Comparison of ENCODE assay signal across 10 cellular contexts in genomic region chr1:154968731-154969130, GRCh38. TPM values are rescaled to one million over a fixed set of nuclear protein-coding genes. Genes with fewer than 3 reads are reported as not detected.
DNase-seq lines count a peak whose midpoint lies in the region; ATAC-seq and TF ChIP-seq lines count a peak whose summit lies in the region.
"Had no signal": no experiment of that assay in that cellular context is flagged by ENCODE, and none has a peak within 500 bp of the region (broad histone marks: within the 10 kb centered on the region; RNA-seq: fewer than 3 reads in every experiment).

No MANE protein-coding gene starts in this region.

- no peak overlapping the region for H3K4me3 ChIP-seq in CD8-positive, alpha-beta T cell (ENCODE audit: low read depth, low read length)
- H3K4me3 ChIP-seq in esophagus (ENCODE audit: low read depth in 1 of 2, low read length in 2 of 2) (no peak overlapping the region), prostate gland (no peak overlapping the region), WERI-Rb-1 (ENCODE audit: low read depth, low read length) (no peak overlapping the region)
- H3K4me3 ChIP-seq: GM12878 had no signal

- TF ChIP-seq CTCF in CD8-positive, alpha-beta T cell (IDR thresholded peaks at IDR 0.05) = no peak
- TF ChIP-seq CTCF in prostate gland (IDR thresholded peaks at IDR 0.05) (no peak), WERI-Rb-1 (IDR thresholded peaks at IDR 0.05; ENCODE audit: low read depth, low read length) (no peak)

- H3K36me3 ChIP-seq in CD8-positive, alpha-beta T cell (ENCODE audit: insufficient read depth, low read length) = peaks cover 48% of the 10 kb centered on the region
- H3K36me3 ChIP-seq in esophagus (ENCODE audit: control insufficient read depth in 2 of 2, insufficient read depth in 2 of 2, low read length in 1 of 2) (peaks cover 20 to 30% of the 10 kb centered on the region in 2 donors), prostate gland (peaks cover 0 to 14% of the 10 kb centered on the region in 2 donors), WERI-Rb-1 (peaks cover 45% of the 10 kb centered on the region)

- ATAC-seq in CD8-positive, alpha-beta T cell = no peak
- ATAC-seq in HG03280 (IDR thresholded peaks at IDR 0.05; ENCODE audit: unreplicated experiment) (no peak), GM18873 (IDR thresholded peaks at IDR 0.05; ENCODE audit: low FRiP score, unreplicated experiment) (no peak)
- ATAC-seq: GM12878 had no signal

- peak overlapping the region; percentile 90 for H3K27ac Mint-ChIP-seq in CD8-positive, alpha-beta T cell

- peaks cover 19% of the 10 kb centered on the region for H3K4me1 ChIP-seq in CD8-positive, alpha-beta T cell (ENCODE audit: insufficient read depth, low read length)
- peaks cover 15 to 29% of the 10 kb centered on the region in 2 donors for H3K4me1 ChIP-seq in esophagus (ENCODE audit: control insufficient read depth in 2 of 2, insufficient read depth in 2 of 2, low read length in 1 of 2)
- H3K4me1 ChIP-seq in prostate gland (replicated peaks) = peaks cover 14% of the 10 kb centered on the region

- no peaks in the 10 kb centered on the region for H3K9me3 Mint-ChIP-seq in CD8-positive, alpha-beta T cell

- no peak for DNase-seq in CD8-positive, alpha-beta T cell
- peak; percentile 63 for DNase-seq in RKO (ENCODE audit: low spot score)
- DNase-seq in prostate gland (ENCODE audit: low spot score) = no peak
- no peak for DNase-seq in WERI-Rb-1
- DNase-seq in Kasumi-1 (lab: John Stamatoyannopoulos, UW) = no peak
- DNase-seq: NCI-H187 had no signal

- intact Hi-C loops in CD8-positive, alpha-beta T cell (cut with DNase I, micrococcal nuclease) = no loop called here
- intact Hi-C loops in prostate gland (cut with DNase I) = no loop called here

- no peak overlapping the region for H3K27ac ChIP-seq in CD8-positive, alpha-beta T cell (ENCODE audit: low read depth, low read length)
- H3K27ac ChIP-seq in esophagus (ENCODE audit: low read depth in 2 of 2, low read length in 1 of 2) (peak overlapping the region; percentile 31 to 99), prostate gland (peak overlapping the region; percentile 98 to 99), WERI-Rb-1 (no peak overlapping the region; the same call in 1 of the 2 replicates)

- H3K9me3 ChIP-seq in CD8-positive, alpha-beta T cell (ENCODE audit: low read length) = no peaks in the 10 kb centered on the region
- H3K9me3 ChIP-seq in esophagus (ENCODE audit: control insufficient read depth in 2 of 2, insufficient read depth in 1 of 2, low read depth in 1 of 2, low read length in 1 of 2) (no peaks in the 10 kb centered on the region), prostate gland (no peaks in the 10 kb centered on the region), WERI-Rb-1 (ENCODE audit: severe bottlenecking) (no peaks in the 10 kb centered on the region)

- H3K4me3 Mint-ChIP-seq in CD8-positive, alpha-beta T cell = no peak overlapping the region

- no peaks in the 10 kb centered on the region for H3K27me3 ChIP-seq in CD8-positive, alpha-beta T cell (ENCODE audit: insufficient read depth, low read length)
- H3K27me3 ChIP-seq in esophagus (ENCODE audit: control insufficient read depth in 1 of 2, insufficient read depth in 2 of 2, low read length in 2 of 2) (no peaks in the 10 kb centered on the region), prostate gland (replicated peaks; ENCODE audit: insufficient read depth) (no peaks in the 10 kb centered on the region), WERI-Rb-1 (ENCODE audit: insufficient read depth, low read depth, severe bottlenecking) (no peaks in the 10 kb centered on the region)

- no peaks in the 10 kb centered on the region for H3K27me3 Mint-ChIP-seq in CD8-positive, alpha-beta T cell (ENCODE audit: low read depth)

- peaks cover 31% of the 10 kb centered on the region for H3K4me1 Mint-ChIP-seq in CD8-positive, alpha-beta T cell (ENCODE audit: low read depth)

- CTCF ChIA-PET in CD8-positive, alpha-beta T cell (lab: Charles Lee) = no interaction called here

- TF ChIP-seq POLR2A in prostate gland (IDR thresholded peaks at IDR 0.05) = no peak

- 81 to 87% methylated on average over 2 to 3 of the region's 3 CpGs for WGBS in esophagus, 2 donors
- WGBS in prostate gland = 92% methylated on average over 3 of the region's 3 CpGs

- H3K36me3 Mint-ChIP-seq in CD8-positive, alpha-beta T cell = peaks cover 69% of the 10 kb centered on the region

- POLR2A ChIA-PET in CD8-positive, alpha-beta T cell (lab: Charles Lee) = no interaction called here

RNA-seq across cellular contexts. Expression of gene SHC1, which starts 1.8 kb away (rescaled TPM):
- total RNA-seq in CD8-positive, alpha-beta T cell = 10 to 100 TPM; 54.5 to 58.3 TPM
- 10 to 100 TPM; 28.8 to 38.8 TPM for polyA plus RNA-seq in esophagus
- 10 to 100 TPM; 85.0 to 97.2 TPM for total RNA-seq in prostate gland

RNA-seq across cellular contexts. Expression of gene CKS1B, which starts 5.8 kb away (rescaled TPM):
- total RNA-seq in CD8-positive, alpha-beta T cell = 1 to 10 TPM; 2.3 to 2.9 TPM
- polyA plus RNA-seq in esophagus = 10 to 100 TPM in 1 of 2 donors, 1 to 10 TPM in 1; 8.9 to 74.3 TPM
- 10 to 100 TPM; 33.5 to 47.5 TPM for total RNA-seq in prostate gland

RNA-seq across cellular contexts. Expression of gene PYGO2, which starts 7.1 kb away (rescaled TPM):
- 10 to 100 TPM; 25.1 to 26.7 TPM for total RNA-seq in CD8-positive, alpha-beta T cell
- polyA plus RNA-seq in esophagus = 10 to 100 TPM; 14.3 to 15.8 TPM
- total RNA-seq in prostate gland = 10 to 100 TPM; 44.1 to 44.6 TPM

RNA-seq across cellular contexts. Expression of gene PBXIP1, which starts 12.8 kb away (rescaled TPM):
- total RNA-seq in CD8-positive, alpha-beta T cell = 100 to 1,000 TPM; 315 to 319 TPM
- polyA plus RNA-seq in esophagus = 10 to 100 TPM; 18.3 to 25.7 TPM
- 100 to 1,000 TPM; 113 to 140 TPM for total RNA-seq in prostate gland

RNA-seq across cellular contexts. Expression of gene FLAD1, which starts 14.4 kb away (rescaled TPM):
- total RNA-seq in CD8-positive, alpha-beta T cell = 10 to 100 TPM; 17.4 to 19.0 TPM
- polyA plus RNA-seq in esophagus = 10 to 100 TPM; 27.1 TPM
- 10 to 100 TPM; 31.5 to 35.3 TPM for total RNA-seq in prostate gland

Comparison
In these comparisons a context has a peak if more than half of its experiments do, and no peak if none do; other contexts are left out.
1. H3K27ac ChIP-seq: peak in esophagus (2 of 2) and prostate gland (2 of 2); none in CD8-positive, alpha-beta T cell (single experiment) and WERI-Rb-1 (single experiment).
2. RNA of gene CKS1B, which starts 5.8 kb away (total RNA-seq): 33.5 to 47.5 TPM in prostate gland; 2.3 to 2.9 TPM in CD8-positive, alpha-beta T cell; every median in the first group is over 4 times any median in the second.